ENCODE assay signal across 2 cellular contexts in the genomic region with DNA sequence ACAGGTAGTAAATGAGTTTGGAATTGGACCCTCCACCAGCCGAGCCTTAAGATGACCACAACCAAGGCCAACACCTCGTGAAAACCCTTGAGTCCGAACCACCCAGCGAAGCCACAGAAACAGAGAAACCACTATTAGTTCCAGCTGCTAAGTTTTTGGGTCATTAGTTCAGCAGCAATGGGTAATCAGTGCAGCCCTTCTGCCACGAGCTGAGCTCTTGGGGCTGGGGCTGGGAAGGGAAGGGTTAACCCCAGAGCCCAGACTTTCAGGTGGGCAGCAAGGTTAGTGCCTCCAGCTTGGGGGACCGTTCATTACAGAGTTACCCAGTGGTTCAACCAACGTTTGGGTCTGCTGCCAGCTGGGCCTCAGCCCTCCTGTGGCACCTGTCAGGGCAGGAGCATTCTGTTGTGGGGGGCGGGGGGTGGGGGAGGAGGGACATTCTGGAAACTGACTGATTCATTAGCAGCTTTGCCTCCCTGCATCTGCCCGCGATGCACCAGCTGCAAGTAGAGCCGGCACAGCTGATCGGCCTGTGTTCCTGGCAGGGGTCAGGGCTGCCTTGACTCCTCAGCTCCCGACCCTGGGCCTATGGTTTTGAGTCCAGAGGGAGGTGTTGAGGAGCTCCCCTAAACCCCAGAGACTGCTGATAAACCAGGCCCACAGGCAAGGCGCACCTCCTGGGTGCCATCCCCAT.
TF ChIP-seq lines count a peak whose summit lies in the region.

No MANE protein-coding gene starts in this region.

TF ChIP-seq in A549, 52 proteins besides CTCF, POLR2A, EP300 and RAD21:
- TF ChIP-seq JUN (IDR thresholded peaks at IDR 0.05) (no peak), FOXS1 (CRISPR knock-in tag; IDR thresholded peaks at IDR 0.05) (no peak), ZC3H11A (IDR thresholded peaks at IDR 0.05) (no peak), KDM1A (IDR thresholded peaks at IDR 0.05; ENCODE audit: low read depth) (no peak), HOXB5 (CRISPR knock-in tag; IDR thresholded peaks at IDR 0.05) (no peak), SMC3 (IDR thresholded peaks at IDR 0.05) (no peak), PHF8 (IDR thresholded peaks at IDR 0.05; ENCODE audit: borderline replicate concordance, low read depth) (no peak), SREBF2 (IDR thresholded peaks at IDR 0.05) (no peak), MAZ (IDR thresholded peaks at IDR 0.05; ENCODE audit: borderline replicate concordance, low read depth, low read length) (no peak), CBX8 (IDR thresholded peaks at IDR 0.05) (no peak), ZSCAN20 (CRISPR knock-in tag; IDR thresholded peaks at IDR 0.05) (no peak), RNF2 (IDR thresholded peaks at IDR 0.05; ENCODE audit: borderline replicate concordance, low read depth) (no peak), POLR2AphosphoS2 (conservative IDR thresholded peaks at IDR 0.05; ENCODE audit: low read length) (no peak), CEBPB (IDR thresholded peaks at IDR 0.05) (no peak), CBX2 (IDR thresholded peaks at IDR 0.05; ENCODE audit: borderline replicate concordance, low read depth) (no peak)
- TF ChIP-seq, protein P1, sequence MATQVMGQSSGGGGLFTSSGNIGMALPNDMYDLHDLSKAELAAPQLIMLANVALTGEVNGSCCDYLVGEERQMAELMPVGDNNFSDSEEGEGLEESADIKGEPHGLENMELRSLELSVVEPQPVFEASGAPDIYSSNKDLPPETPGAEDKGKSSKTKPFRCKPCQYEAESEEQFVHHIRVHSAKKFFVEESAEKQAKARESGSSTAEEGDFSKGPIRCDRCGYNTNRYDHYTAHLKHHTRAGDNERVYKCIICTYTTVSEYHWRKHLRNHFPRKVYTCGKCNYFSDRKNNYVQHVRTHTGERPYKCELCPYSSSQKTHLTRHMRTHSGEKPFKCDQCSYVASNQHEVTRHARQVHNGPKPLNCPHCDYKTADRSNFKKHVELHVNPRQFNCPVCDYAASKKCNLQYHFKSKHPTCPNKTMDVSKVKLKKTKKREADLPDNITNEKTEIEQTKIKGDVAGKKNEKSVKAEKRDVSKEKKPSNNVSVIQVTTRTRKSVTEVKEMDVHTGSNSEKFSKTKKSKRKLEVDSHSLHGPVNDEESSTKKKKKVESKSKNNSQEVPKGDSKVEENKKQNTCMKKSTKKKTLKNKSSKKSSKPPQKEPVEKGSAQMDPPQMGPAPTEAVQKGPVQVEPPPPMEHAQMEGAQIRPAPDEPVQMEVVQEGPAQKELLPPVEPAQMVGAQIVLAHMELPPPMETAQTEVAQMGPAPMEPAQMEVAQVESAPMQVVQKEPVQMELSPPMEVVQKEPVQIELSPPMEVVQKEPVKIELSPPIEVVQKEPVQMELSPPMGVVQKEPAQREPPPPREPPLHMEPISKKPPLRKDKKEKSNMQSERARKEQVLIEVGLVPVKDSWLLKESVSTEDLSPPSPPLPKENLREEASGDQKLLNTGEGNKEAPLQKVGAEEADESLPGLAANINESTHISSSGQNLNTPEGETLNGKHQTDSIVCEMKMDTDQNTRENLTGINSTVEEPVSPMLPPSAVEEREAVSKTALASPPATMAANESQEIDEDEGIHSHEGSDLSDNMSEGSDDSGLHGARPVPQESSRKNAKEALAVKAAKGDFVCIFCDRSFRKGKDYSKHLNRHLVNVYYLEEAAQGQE (IDR thresholded peaks at IDR 0.05), result no peak
- TF ChIP-seq, protein P2, sequence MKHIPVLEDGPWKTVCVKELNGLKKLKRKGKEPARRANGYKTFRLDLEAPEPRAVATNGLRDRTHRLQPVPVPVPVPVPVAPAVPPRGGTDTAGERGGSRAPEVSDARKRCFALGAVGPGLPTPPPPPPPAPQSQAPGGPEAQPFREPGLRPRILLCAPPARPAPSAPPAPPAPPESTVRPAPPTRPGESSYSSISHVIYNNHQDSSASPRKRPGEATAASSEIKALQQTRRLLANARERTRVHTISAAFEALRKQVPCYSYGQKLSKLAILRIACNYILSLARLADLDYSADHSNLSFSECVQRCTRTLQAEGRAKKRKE (CRISPR knock-in tag; IDR thresholded peaks at IDR 0.05; ENCODE audit: low read depth), result no peak

TF ChIP-seq in H1, 55 proteins besides CTCF, POLR2A, EP300 and RAD21:
- no peak for TF ChIP-seq JUND (IDR thresholded peaks at IDR 0.05; ENCODE audit: low read length)
- no peak for TF ChIP-seq SRF (IDR thresholded peaks at IDR 0.05; ENCODE audit: low read depth, low read length)
- TF ChIP-seq GABPA (IDR thresholded peaks at IDR 0.05; ENCODE audit: borderline replicate concordance, insufficient read depth, low read length), result no peak
- TF ChIP-seq TCF12 (IDR thresholded peaks at IDR 0.05; ENCODE audit: low read depth, low read length), result no peak
